In the genomic region with DNA sequence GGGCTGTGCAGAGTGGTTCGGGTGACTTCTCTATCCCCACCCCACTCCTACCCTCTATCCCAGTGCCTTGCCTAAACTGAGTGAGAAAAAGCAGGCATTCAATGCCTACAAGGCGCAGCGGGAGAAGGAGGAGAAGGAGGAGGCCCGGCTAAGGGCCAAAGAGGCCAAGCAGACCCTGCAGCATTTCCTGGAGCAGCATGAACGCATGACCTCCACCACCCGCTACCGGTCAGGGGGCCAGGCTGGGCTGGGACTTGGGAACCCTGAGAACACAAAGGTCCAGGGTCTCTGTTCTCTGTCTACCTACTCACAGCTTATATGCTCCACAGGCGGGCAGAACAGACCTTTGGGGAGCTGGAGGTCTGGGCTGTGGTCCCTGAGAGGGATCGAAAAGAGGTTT, we compare ENCODE assay signal across 13 cellular contexts. TPM values are rescaled to one million over a fixed set of nuclear protein-coding genes. Genes with fewer than 3 reads are reported as not detected.
DNase-seq lines count a peak whose midpoint lies in the region; ATAC-seq, FAIRE-seq and TF ChIP-seq lines count a peak whose summit lies in the region.
"Had no signal": no experiment of that assay in that cellular context is flagged by ENCODE, and none has a peak within 500 bp of the region (broad histone marks: within the 10 kb centered on the region; RNA-seq: fewer than 3 reads in every experiment).

No MANE protein-coding gene starts in this region.

- H3K27ac ChIP-seq in RWPE1 (peak overlapping the region; percentile 2; the same call in 1 of the 2 replicates), kidney (ENCODE audit: low read depth in 2 of 2, low read length in 2 of 2) (no peak overlapping the region)

- peaks cover 30% of the 10 kb centered on the region for H3K4me1 Mint-ChIP-seq in stimulated activated effector memory CD8-positive, alpha-beta T cell treated with anti-CD3 and anti-CD28 coated beads, Interleukin-12 subunit alpha, Interleukin-12 subunit beta, amount 100 ng/mL, for 72 hours

- no peak for ATAC-seq in stimulated activated effector memory CD8-positive, alpha-beta T cell treated with anti-CD3 and anti-CD28 coated beads, Interleukin-12 subunit alpha, Interleukin-12 subunit beta, amount 100 ng/mL, for 72 hours

- FAIRE-seq in kidney (lab: Jason Lieb, UNC) = no peak
- FAIRE-seq: A204.1 had no signal

- no peaks in the 10 kb centered on the region for H3K9me3 Mint-ChIP-seq in stimulated activated effector memory CD8-positive, alpha-beta T cell treated with anti-CD3 and anti-CD28 coated beads, Interleukin-12 subunit alpha, Interleukin-12 subunit beta, amount 100 ng/mL, for 72 hours
- H3K9me3 Mint-ChIP-seq: CD4-positive, alpha-beta T cell had no signal

- TF ChIP-seq CTCF in RWPE1 (conservative IDR thresholded peaks at IDR 0.05; ENCODE audit: low read depth) (no peak), kidney (IDR thresholded peaks at IDR 0.05; ENCODE audit: borderline replicate concordance, extremely low read depth, insufficient read depth) (no peak)

- no peaks in the 10 kb centered on the region for H3K9me3 ChIP-seq in kidney (ENCODE audit: control insufficient read depth in 1 of 2, low read length in 2 of 2)

- H3K36me3 ChIP-seq in kidney (ENCODE audit: control insufficient read depth in 1 of 2, insufficient read depth in 2 of 2, low read length in 2 of 2) = peaks cover 11 to 14% of the 10 kb centered on the region in 2 donors

- H3K4me3 ChIP-seq in kidney (ENCODE audit: low read length in 2 of 2) = no peak overlapping the region

- peaks cover 0 to 5% of the 10 kb centered on the region in 2 donors for H3K4me1 ChIP-seq in kidney (ENCODE audit: control insufficient read depth in 1 of 2, insufficient read depth in 1 of 2, low read depth in 1 of 2, low read length in 2 of 2)

- no peak overlapping the region for H3K9ac ChIP-seq in kidney (ENCODE audit: low read length in 2 of 2)

- intact Hi-C loops in kidney (cut with DNase I) = no loop called here

- no peak overlapping the region for H3K4me3 Mint-ChIP-seq in stimulated activated effector memory CD8-positive, alpha-beta T cell treated with anti-CD3 and anti-CD28 coated beads, Interleukin-12 subunit alpha, Interleukin-12 subunit beta, amount 100 ng/mL, for 72 hours
- H3K4me3 Mint-ChIP-seq: B cell; CD4-positive, alpha-beta T cell had no signal

- H3K27ac Mint-ChIP-seq in stimulated activated effector memory CD8-positive, alpha-beta T cell treated with anti-CD3 and anti-CD28 coated beads, Interleukin-12 subunit alpha, Interleukin-12 subunit beta, amount 100 ng/mL, for 72 hours = peak overlapping the region; percentile 64
- H3K27ac Mint-ChIP-seq: B cell; CD4-positive, alpha-beta T cell had no signal

- H3K36me3 Mint-ChIP-seq in stimulated activated effector memory CD8-positive, alpha-beta T cell treated with anti-CD3 and anti-CD28 coated beads, Interleukin-12 subunit alpha, Interleukin-12 subunit beta, amount 100 ng/mL, for 72 hours = peaks cover 18% of the 10 kb centered on the region

- POLR2A ChIA-PET in RWPE1 (lab: Yijun Ruan, JAX; ENCODE audit: low non-redundant PET) = no interaction called here

- peak; percentile 14 for TF ChIP-seq POLR2A in GM19193 (IDR thresholded peaks at IDR 0.05; ENCODE audit: extremely low read depth, insufficient read depth, insufficient read length)

- DNase-seq in RWPE1 (ENCODE audit: low spot score) (no peak), islet precursor cell (peak; percentile 52), HuH-7 (ENCODE audit: low spot score) (no peak), kidney (no peak)
- DNase-seq in stimulated activated effector memory CD8-positive, alpha-beta T cell treated with anti-CD3 and anti-CD28 coated beads, Interleukin-12 subunit alpha, Interleukin-12 subunit beta, amount 100 ng/mL, for 72 hours (ENCODE audit: low spot score in 2 of 2) = no peak
- DNase-seq in activated CD8-positive, alpha-beta memory T cell treated with anti-CD3 and anti-CD28 coated beads, Interleukin-2, amount 50 U/mL, for 4 hours = no peak
- DNase-seq: C1 segment of cervical spinal cord; Calu3; CD4-positive, alpha-beta T cell; DMS 273 treated with DMSO at 0.1 percent for 48 hours had no signal

- CTCF ChIA-PET in RWPE1 (lab: Yijun Ruan, JAX) = interaction anchor here (0.6 to 1.2 kb wide), 2 partner anchors 45 to 144 kb away, joined by 3 read pairs; no protein-coding TSS in a partner anchor

RNA-seq across cellular contexts. Expression of a gene that starts 11.7 kb away (rescaled TPM):
- 33.3 TPM for total RNA-seq in kidney
- polyA plus RNA-seq in kidney (ENCODE audit: insufficient read depth, low read depth, low replicate concordance) = 20.1 TPM

RNA-seq across cellular contexts. Expression of a gene that starts 29.6 kb away (rescaled TPM):
- total RNA-seq in kidney = 0.85 TPM
- 0.34 TPM for polyA plus RNA-seq in kidney (ENCODE audit: insufficient read depth, low read depth, low replicate concordance)
